ENCODE assay signal across 22 cellular contexts in genomic region chr20:23188377-23189169, GRCh38.
"Had no signal": no experiment of that assay in that cellular context is flagged by ENCODE, and none has a peak within 500 bp of the region (broad histone marks: within the 10 kb centered on the region; RNA-seq: fewer than 3 reads in every experiment).

No MANE protein-coding gene starts in this region.

- H3K4me2 ChIP-seq: neural progenitor cell had no signal

- H3K4me1 ChIP-seq: neural progenitor cell, transverse colon had no signal

- H3K9me3 Mint-ChIP-seq: activated naive CD8-positive, alpha-beta T cell treated with anti-CD3 and anti-CD28 coated beads, Interleukin-2, amount 50 U/mL, for 24 hours; activated T-helper 1 cell treated with anti-CD3 and anti-CD28 coated beads, Interleukin-12 subunit alpha, Interleukin-12 subunit beta, Interleukin-2, Interleukin-4 antibody, amounts not matched to agents 30 ng/mL and 10 ng/mL and 1 ng/mL, durations not matched to agents 14 hours and 24 hours and 36 hours; dendritic cell treated with granulocyte-macrophage colony-stimulating factor and Interleukin-4, amounts not matched to agents 40 ng/mL and 50 ng/mL, for 4 days; naive thymus-derived CD8-positive, alpha-beta T cell had no signal

- H3K36me3 Mint-ChIP-seq: neural progenitor cell had no signal

- H2AFZ ChIP-seq: neural progenitor cell had no signal

- H3K4me3 Mint-ChIP-seq: activated CD8-positive, alpha-beta T cell treated with anti-CD3 and anti-CD28 coated beads, Interleukin-2, amount 10 ng/mL, durations not matched to agents 7 days and 5 days; activated naive CD8-positive, alpha-beta T cell treated with anti-CD3 and anti-CD28 coated beads, Interleukin-2, amount 50 U/mL, for 24 hours; activated T-helper 1 cell treated with anti-CD3 and anti-CD28 coated beads, Interleukin-12 subunit alpha, Interleukin-12 subunit beta, Interleukin-2, Interleukin-4 antibody, amounts not matched to agents 30 ng/mL and 10 ng/mL and 1 ng/mL, durations not matched to agents 14 hours and 24 hours and 36 hours; dendritic cell treated with granulocyte-macrophage colony-stimulating factor and Interleukin-4, amounts not matched to agents 40 ng/mL and 50 ng/mL, for 4 days; naive thymus-derived CD8-positive, alpha-beta T cell; neural progenitor cell had no signal

- FAIRE-seq: islet of Langerhans had no signal

- H3K9ac ChIP-seq: neural progenitor cell had no signal

- ATAC-seq: activated CD8-positive, alpha-beta T cell treated with anti-CD3 and anti-CD28 coated beads, Interleukin-2, amount 10 ng/mL, durations not matched to agents 7 days and 5 days; body of pancreas; naive thymus-derived CD8-positive, alpha-beta T cell had no signal

- H3K27ac Mint-ChIP-seq: activated CD8-positive, alpha-beta T cell treated with anti-CD3 and anti-CD28 coated beads, Interleukin-2, amount 10 ng/mL, durations not matched to agents 7 days and 5 days; activated naive CD8-positive, alpha-beta T cell treated with anti-CD3 and anti-CD28 coated beads, Interleukin-2, amount 50 U/mL, for 24 hours; activated T-helper 1 cell treated with anti-CD3 and anti-CD28 coated beads, Interleukin-12 subunit alpha, Interleukin-12 subunit beta, Interleukin-2, Interleukin-4 antibody, amounts not matched to agents 30 ng/mL and 10 ng/mL and 1 ng/mL, durations not matched to agents 14 hours and 24 hours and 36 hours; dendritic cell treated with granulocyte-macrophage colony-stimulating factor and Interleukin-4, amounts not matched to agents 40 ng/mL and 50 ng/mL, for 4 days; naive thymus-derived CD8-positive, alpha-beta T cell; neural progenitor cell; progenitor cell of endocrine pancreas had no signal

- H3K27me3 ChIP-seq: body of pancreas, heart left ventricle, neural progenitor cell, transverse colon had no signal

- H3K36me3 ChIP-seq: heart left ventricle, neural progenitor cell, stomach, transverse colon had no signal

- DNase-seq: activated CD4-positive, alpha-beta T cell treated with anti-CD3 and anti-CD28 coated beads for 1 hour; activated CD4-positive, alpha-beta T cell treated with anti-CD3 and anti-CD28 coated beads, Interleukin-2, amount 50 U/mL, for 1 hour; activated CD8-positive, alpha-beta T cell treated with anti-CD3 and anti-CD28 coated beads, Interleukin-2, amount 10 ng/mL, durations not matched to agents 7 days and 5 days; activated gamma-delta T cell; activated naive CD4-positive, alpha-beta T cell treated with anti-CD3 and anti-CD28 coated beads, Interleukin-2, amount 50 U/mL, for 16 hours; activated naive CD8-positive, alpha-beta T cell treated with anti-CD3 and anti-CD28 coated beads, Interleukin-2, amount 50 U/mL, for 24 hours; anterior cingulate cortex; effector CD4-positive, alpha-beta T cell; naive thymus-derived CD8-positive, alpha-beta T cell; retina; T-helper 1 cell; T-helper 9 cell had no signal

- H3K4me3 ChIP-seq: body of pancreas, heart left ventricle, lung, neural progenitor cell, stomach, transverse colon had no signal

- H3K27ac ChIP-seq: body of pancreas, heart left ventricle, neural progenitor cell, stomach, transverse colon had no signal

- H3K27me3 Mint-ChIP-seq: dendritic cell treated with granulocyte-macrophage colony-stimulating factor and Interleukin-4, amounts not matched to agents 40 ng/mL and 50 ng/mL, for 4 days had no signal

- H3K9me3 ChIP-seq: body of pancreas, heart left ventricle, stomach, transverse colon had no signal

- H3K4me1 Mint-ChIP-seq: activated naive CD8-positive, alpha-beta T cell treated with anti-CD3 and anti-CD28 coated beads, Interleukin-2, amount 50 U/mL, for 24 hours; naive thymus-derived CD8-positive, alpha-beta T cell; neural progenitor cell had no signal
